Comparison of ENCODE assay signal across 8 cellular contexts in the genomic region with DNA sequence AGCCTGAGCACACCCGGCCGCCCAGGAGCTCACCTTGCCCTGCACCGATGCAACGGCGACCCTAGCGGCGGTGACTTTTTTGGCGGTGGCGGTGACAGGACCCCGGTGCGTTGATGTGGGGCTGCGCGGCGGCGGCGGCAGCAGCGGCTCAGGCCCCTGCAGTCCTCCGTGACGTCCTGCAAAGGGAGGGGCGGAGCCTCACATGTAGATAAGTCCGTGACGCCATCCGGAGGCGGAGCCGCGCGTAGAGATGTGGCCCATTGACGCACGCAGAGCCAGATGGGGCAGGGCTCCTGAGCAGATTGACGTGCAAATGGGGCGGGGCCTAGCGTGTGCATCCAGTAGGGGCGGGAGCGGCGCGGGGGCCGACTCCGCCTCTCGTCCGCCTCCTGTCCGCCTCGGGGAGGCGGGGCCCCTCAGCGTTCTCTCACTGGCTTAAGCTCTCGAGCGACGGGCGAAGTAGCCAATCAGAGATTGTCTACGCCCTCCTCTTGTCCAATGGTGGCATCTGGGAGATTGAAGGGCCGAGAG. TPM values are rescaled to one million over a fixed set of nuclear protein-coding genes. Genes with fewer than 3 reads are reported as not detected.
DNase-seq lines count a peak whose midpoint lies in the region; ATAC-seq lines count a peak whose summit lies in the region.

A gene with protein sequence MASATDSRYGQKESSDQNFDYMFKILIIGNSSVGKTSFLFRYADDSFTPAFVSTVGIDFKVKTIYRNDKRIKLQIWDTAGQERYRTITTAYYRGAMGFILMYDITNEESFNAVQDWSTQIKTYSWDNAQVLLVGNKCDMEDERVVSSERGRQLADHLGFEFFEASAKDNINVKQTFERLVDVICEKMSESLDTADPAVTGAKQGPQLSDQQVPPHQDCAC (minus strand): TSS at position 180 of the 531 bp plus-strand sequence. CDS start 1,302 bp downstream, outside the sequence.

- H3K4me1 Mint-ChIP-seq in IgD-negative memory B cell: peaks cover 10 to 14% (median 13%) of the 10 kb centered on the region in 3 donors

- peak within 1 kb of the TSS; percentile 90 to 97 (median 96) for H3K27ac Mint-ChIP-seq in IgD-negative memory B cell

- DNase-seq in DMS114 treated with DMSO at 0.1 percent for 48 hours (lab: John Stamatoyannopoulos, UW; ENCODE audit: unreplicated experiment) (peak; percentile 99), OCI-M2 (lab: John Stamatoyannopoulos, UW; ENCODE audit: unreplicated experiment) (peak; percentile 97), epithelial cell of prostate (ENCODE audit: low read depth, low spot score) (peak; percentile 99)
- DNase-seq in activated T-cell treated with anti-CD3 and anti-CD28 coated beads, Interleukin-2, amount 50 U/mL, for 1 hour: peak; percentile 99
- peak; percentile 99 to 100 for DNase-seq in stimulated activated CD8-positive, alpha-beta memory T cell treated with anti-CD3 and anti-CD28 coated beads, Interleukin-2, amount 100 ng/mL, for 48 hours (ENCODE audit: low read depth in 2 of 2)

- peaks cover 28% of the 10 kb centered on the region for H3K4me1 ChIP-seq in mononuclear cell (ENCODE audit: insufficient read depth, low read length)

- H3K36me3 Mint-ChIP-seq in IgD-negative memory B cell: no peaks in the 10 kb centered on the region

- H3K4me3 ChIP-seq in mononuclear cell (ENCODE audit: low read length): peak within 1 kb of the TSS; percentile 56

- H3K9me3 ChIP-seq in mononuclear cell (ENCODE audit: low read depth, low read length): no peaks in the 10 kb centered on the region

- peaks cover 3% of the 10 kb centered on the region for H3K27me3 ChIP-seq in mononuclear cell (ENCODE audit: insufficient read depth, low read length)

- peak within 1 kb of the TSS; percentile 59 for H3K27ac ChIP-seq in epithelial cell of prostate

- H3K4me3 Mint-ChIP-seq in IgD-negative memory B cell: peak within 1 kb of the TSS; percentile 93 to 99 (median 95)

- H3K27me3 Mint-ChIP-seq in IgD-negative memory B cell: no peaks in the 10 kb centered on the region

- no peaks in the 10 kb centered on the region for H3K9me3 Mint-ChIP-seq in IgD-negative memory B cell

- peak; percentile 87 for ATAC-seq in GM21576 (IDR thresholded peaks at IDR 0.05; ENCODE audit: unreplicated experiment)

RNA-seq across cellular contexts. Expression of the gene that starts here (rescaled TPM):
- 1.5 TPM for polyA plus RNA-seq in IgD-negative memory B cell
- total RNA-seq in mononuclear cell: 3.8 TPM

Comparison
In these comparisons a context has a peak if more than half of its experiments do, and no peak if none do; other contexts are left out.
1. Peak in every context shown above with its lines: DNase-seq, ATAC-seq, H3K4me3 ChIP-seq and H3K27ac ChIP-seq.